In the genomic region with DNA sequence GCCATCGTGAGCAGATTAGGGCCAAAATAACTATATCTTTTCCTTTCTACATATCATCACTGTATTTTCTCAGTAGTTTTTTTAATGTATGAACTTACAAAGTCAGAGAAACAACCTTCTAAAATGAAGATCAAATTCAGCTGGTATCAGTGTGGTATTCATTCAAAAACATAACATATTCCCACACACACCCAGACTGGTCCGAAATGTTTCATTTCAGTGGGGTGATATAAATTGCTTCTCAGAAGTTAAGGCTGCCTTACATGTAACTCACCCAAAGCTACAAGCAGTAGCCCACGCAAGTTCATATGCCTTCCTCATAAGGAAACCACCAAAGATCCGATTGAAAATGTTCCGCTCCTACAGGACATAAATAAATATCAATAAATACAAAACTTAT, we compare ENCODE assay signal across 21 cellular contexts.
"Had no signal": no experiment of that assay in that cellular context is flagged by ENCODE, and none has a peak within 500 bp of the region (broad histone marks: within the 10 kb centered on the region; RNA-seq: fewer than 3 reads in every experiment).

No MANE protein-coding gene starts in this region.

- H3K4me1 ChIP-seq: SJSA1 had no signal

- H3K27ac ChIP-seq: HL-60, SJSA1, SK-N-MC had no signal

- FAIRE-seq: RCC 7860 had no signal

- H3K9me3 ChIP-seq: SJSA1 had no signal

- H3K4me3 ChIP-seq: SJSA1, SK-N-MC had no signal

- DNase-seq: KBM-7, MV-4-11, NCI-H1092, NCI-H1105 treated with DMSO at 0.1 percent for 48 hours, NCI-H1417 treated with DMSO at 0.1 percent for 48 hours, NCI-H146, NCI-H1694 treated with DMSO at 0.1 percent for 48 hours, NCI-H1930, NCI-H2081, NCI-H2107, NCI-H2227 treated with DMSO at 0.1 percent for 48 hours, NCI-H524, NCI-H526 treated with DMSO at 0.1 percent for 48 hours, NCI-H748 treated with DMSO at 0.1 percent for 48 hours, Right ventricle myocardium superior, RPMI8226, SIG-M5 had no signal

- H3K27me3 ChIP-seq: SJSA1 had no signal
